ENCODE assay signal across 8 cellular contexts in genomic region chr16:57815987-57816745, GRCh38. TPM values are rescaled to one million over a fixed set of nuclear protein-coding genes. Genes with fewer than 3 reads are reported as not detected.
A peak's percentile ranks its signal among the peaks of the same experiment; 100 is the strongest.
DNase-seq lines count a peak whose midpoint lies in the region; ATAC-seq and TF ChIP-seq lines count a peak whose summit lies in the region.

No MANE protein-coding gene starts in this region.

- H3K27me3 Mint-ChIP-seq in activated naive CD4-positive, alpha-beta T cell treated with anti-CD3 and anti-CD28 coated beads, Interleukin-2, amount 10 ng/mL, durations not matched to agents 7 days and 5 days: peaks cover 42% of the 10 kb centered on the region
- peaks cover 21% of the 10 kb centered on the region for H3K27me3 Mint-ChIP-seq in stimulated activated naive CD8-positive, alpha-beta T cell treated with anti-CD3 and anti-CD28 coated beads, Interleukin-15, amount 100 ng/mL, for 72 hours

- H3K4me3 ChIP-seq in duodenal mucosa (ENCODE audit: low read depth in 1 of 2, low read length in 2 of 2) (peak overlapping the region in 1 of 2 donors; percentile 25), lung (no peak overlapping the region)

- H3K9ac ChIP-seq in duodenal mucosa (ENCODE audit: low read depth in 1 of 2, low read length in 2 of 2): peak overlapping the region in 1 of 2 donors; percentile 43

- no peaks in the 10 kb centered on the region for H3K36me3 ChIP-seq in duodenal mucosa (ENCODE audit: control insufficient read depth in 1 of 2, insufficient read depth in 2 of 2, low read length in 2 of 2)
- no peaks in the 10 kb centered on the region for H3K36me3 ChIP-seq in lung (ENCODE audit: control insufficient read depth in 2 of 2, insufficient read depth in 2 of 2, low read length in 2 of 2)

- H3K9me3 ChIP-seq in duodenal mucosa (ENCODE audit: control insufficient read depth in 1 of 2, low read length in 2 of 2) (no peaks in the 10 kb centered on the region), lung (ENCODE audit: control insufficient read depth in 2 of 2, insufficient read depth in 1 of 2, low read length in 1 of 2) (no peaks in the 10 kb centered on the region)

- no peaks in the 10 kb centered on the region for H3K36me3 Mint-ChIP-seq in activated naive CD4-positive, alpha-beta T cell treated with anti-CD3 and anti-CD28 coated beads, Interleukin-2, amount 50 U/mL, for 72 hours
- H3K36me3 Mint-ChIP-seq in activated naive CD4-positive, alpha-beta T cell treated with anti-CD3 and anti-CD28 coated beads, Interleukin-2, amount 10 ng/mL, durations not matched to agents 7 days and 5 days: no peaks in the 10 kb centered on the region

- no peaks in the 10 kb centered on the region for H3K9me3 Mint-ChIP-seq in activated naive CD4-positive, alpha-beta T cell treated with anti-CD3 and anti-CD28 coated beads, Interleukin-2, amount 50 U/mL, for 72 hours
- no peaks in the 10 kb centered on the region for H3K9me3 Mint-ChIP-seq in activated naive CD4-positive, alpha-beta T cell treated with anti-CD3 and anti-CD28 coated beads, Interleukin-2, amount 10 ng/mL, durations not matched to agents 7 days and 5 days
- no peaks in the 10 kb centered on the region for H3K9me3 Mint-ChIP-seq in stimulated activated naive CD8-positive, alpha-beta T cell treated with anti-CD3 and anti-CD28 coated beads, Interleukin-15, amount 100 ng/mL, for 72 hours

- peak; percentile 88 to 91 for ATAC-seq in activated naive CD4-positive, alpha-beta T cell treated with anti-CD3 and anti-CD28 coated beads, Interleukin-2, amount 50 U/mL, for 72 hours
- ATAC-seq in lung (ENCODE audit: insufficient read depth, low FRiP score): peak; percentile 81
- peak; percentile 76 for ATAC-seq in stimulated activated naive CD8-positive, alpha-beta T cell treated with anti-CD3 and anti-CD28 coated beads, Interleukin-15, amount 100 ng/mL, for 72 hours
- no peak for ATAC-seq in GM18520 (IDR thresholded peaks at IDR 0.05; ENCODE audit: unreplicated experiment)

- H3K4me1 ChIP-seq in duodenal mucosa (ENCODE audit: control insufficient read depth in 1 of 2, insufficient read depth in 2 of 2, low read length in 2 of 2): peaks cover 31 to 36% of the 10 kb centered on the region in 2 donors
- H3K4me1 ChIP-seq in lung (ENCODE audit: control insufficient read depth in 2 of 2, insufficient read depth in 2 of 2, low read length in 2 of 2): peaks cover 7% of the 10 kb centered on the region in 2 donors

- CTCF ChIA-PET in activated naive CD4-positive, alpha-beta T cell treated with anti-CD3 and anti-CD28 coated beads, Interleukin-2, amount 10 ng/mL, durations not matched to agents 7 days and 5 days (lab: Charles Lee): interaction anchor here (0.7 to 1.1 kb wide), 2 partner anchors 21 to 65 kb away, joined by 3 read pairs; no protein-coding TSS in a partner anchor

- no peak overlapping the region for H3K4me3 Mint-ChIP-seq in activated naive CD4-positive, alpha-beta T cell treated with anti-CD3 and anti-CD28 coated beads, Interleukin-2, amount 10 ng/mL, durations not matched to agents 7 days and 5 days
- no peak overlapping the region for H3K4me3 Mint-ChIP-seq in stimulated activated naive CD8-positive, alpha-beta T cell treated with anti-CD3 and anti-CD28 coated beads, Interleukin-15, amount 100 ng/mL, for 72 hours

- DNase-seq in activated naive CD4-positive, alpha-beta T cell treated with anti-CD3 and anti-CD28 coated beads, Interleukin-2, amount 50 U/mL, for 72 hours (ENCODE audit: low spot score in 2 of 2): peak; percentile 29 to 68
- no peak for DNase-seq in activated naive CD4-positive, alpha-beta T cell treated with anti-CD3 and anti-CD28 coated beads, Interleukin-2, amount 10 ng/mL, durations not matched to agents 7 days and 5 days
- DNase-seq in KBM-7 (peak; percentile 66), T1000 (lab: John Stamatoyannopoulos, UW) (peak; percentile 60), lung (ENCODE audit: low spot score) (peak; percentile 90)
- DNase-seq in stimulated activated naive CD8-positive, alpha-beta T cell treated with anti-CD3 and anti-CD28 coated beads, Interleukin-15, amount 100 ng/mL, for 72 hours: peak in 1 of 2 donors; percentile 29

- 13 to 30% methylated on average over 16 of the region's 16 CpGs for WGBS in lung, 2 donors

- H3K27ac ChIP-seq in duodenal mucosa (ENCODE audit: low read depth, low read length) (peak overlapping the region; percentile 64), lung (ENCODE audit: low read depth in 1 of 2, low read length in 1 of 2) (peak overlapping the region; percentile 83 to 87)

- peaks cover 11% of the 10 kb centered on the region for H3K4me1 Mint-ChIP-seq in activated naive CD4-positive, alpha-beta T cell treated with anti-CD3 and anti-CD28 coated beads, Interleukin-2, amount 10 ng/mL, durations not matched to agents 7 days and 5 days
- H3K4me1 Mint-ChIP-seq in stimulated activated naive CD8-positive, alpha-beta T cell treated with anti-CD3 and anti-CD28 coated beads, Interleukin-15, amount 100 ng/mL, for 72 hours: peaks cover 16% of the 10 kb centered on the region

- TF ChIP-seq CTCF in lung (IDR thresholded peaks at IDR 0.05; ENCODE audit: control extremely low read depth, extremely low read depth): no peak

- in situ Hi-C loops in KBM-7 (cut with MboI; ENCODE audit: low pct_unique_long_range_greater_than_20kb, low sequenced_read_pairs): no loop called here

- H3K27me3 ChIP-seq in duodenal mucosa (ENCODE audit: control insufficient read depth in 1 of 2, insufficient read depth in 2 of 2, low read length in 2 of 2) (no peaks in the 10 kb centered on the region), lung (ENCODE audit: control insufficient read depth, insufficient read depth) (no peaks in the 10 kb centered on the region)

- H3K27ac Mint-ChIP-seq in activated naive CD4-positive, alpha-beta T cell treated with anti-CD3 and anti-CD28 coated beads, Interleukin-2, amount 50 U/mL, for 72 hours: peak overlapping the region in 1 of 2 donors; percentile 68
- H3K27ac Mint-ChIP-seq in activated naive CD4-positive, alpha-beta T cell treated with anti-CD3 and anti-CD28 coated beads, Interleukin-2, amount 10 ng/mL, durations not matched to agents 7 days and 5 days: no peak overlapping the region
- H3K27ac Mint-ChIP-seq in stimulated activated naive CD8-positive, alpha-beta T cell treated with anti-CD3 and anti-CD28 coated beads, Interleukin-15, amount 100 ng/mL, for 72 hours: no peak overlapping the region

RNA-seq across cellular contexts. Expression of gene KIFC3, which starts 13.9 kb away (rescaled TPM):
- under 1 TPM; 0.16 to 0.64 TPM for total RNA-seq in activated naive CD4-positive, alpha-beta T cell treated with anti-CD3 and anti-CD28 coated beads, Interleukin-2, amount 50 U/mL, for 72 hours
- total RNA-seq in lung: 100 to 1,000 TPM in 1 of 2 donors, 10 to 100 TPM in 1; 84.6 to 137 TPM
- 10 to 100 TPM; 65.9 to 94.5 TPM for polyA plus RNA-seq in lung

Comparison
In these comparisons a context has a peak if more than half of its experiments do, and no peak if none do; other contexts are left out.
1. RNA of gene KIFC3, which starts 13.9 kb away (total RNA-seq): 84.6 to 137 TPM in lung; 0.16 to 0.64 TPM in activated naive CD4-positive, alpha-beta T cell treated with anti-CD3 and anti-CD28 coated beads, Interleukin-2, amount 50 U/mL, for 72 hours; every median in the first group is over 10 times any median in the second.